Comparison of ENCODE assay signal across 18 cellular contexts in the genomic region with DNA sequence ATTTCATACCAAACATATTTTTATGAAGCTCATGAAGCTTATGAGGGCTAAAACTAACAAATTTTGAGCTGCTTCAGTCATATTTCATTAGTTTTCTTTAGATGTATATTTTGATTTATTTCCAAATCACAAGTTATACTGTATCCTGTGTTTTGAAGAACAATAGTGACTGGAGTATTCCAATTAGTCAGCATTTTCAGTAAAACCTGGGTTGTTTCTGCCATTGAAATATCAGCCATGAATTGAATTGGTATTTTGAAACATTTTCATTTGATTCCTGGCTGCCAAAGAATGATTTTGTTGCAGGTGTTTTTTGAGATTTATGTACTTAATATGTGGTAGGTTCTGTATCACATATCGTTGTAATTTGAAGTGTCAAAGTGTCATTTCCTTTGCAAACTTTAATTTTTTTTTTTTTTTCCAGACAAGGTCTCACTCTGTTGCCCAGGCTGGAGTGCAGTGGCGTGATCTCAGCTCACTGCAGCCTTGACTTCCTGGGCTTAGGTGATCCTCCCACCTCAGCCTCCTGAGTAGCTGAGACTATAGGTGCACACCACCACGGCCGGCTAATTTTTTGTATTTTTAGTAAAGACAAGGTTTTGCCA.
"Had no signal": no experiment of that assay in that cellular context is flagged by ENCODE, and none has a peak within 500 bp of the region (broad histone marks: within the 10 kb centered on the region; RNA-seq: fewer than 3 reads in every experiment).

No MANE protein-coding gene starts in this region.

- H3K4me1 ChIP-seq: ascending aorta, colonic mucosa had no signal

- H3K27me3 Mint-ChIP-seq: activated naive CD4-positive, alpha-beta T cell treated with anti-CD3 and anti-CD28 coated beads, Interleukin-2, amount 10 ng/mL, durations not matched to agents 7 days and 5 days; activated naive CD8-positive, alpha-beta T cell treated with anti-CD3 and anti-CD28 coated beads, Interleukin-2, amount 50 U/mL, for 24 hours; central memory CD8-positive, alpha-beta T cell; naive thymus-derived CD8-positive, alpha-beta T cell had no signal

- H3K9me3 Mint-ChIP-seq: activated naive CD4-positive, alpha-beta T cell treated with anti-CD3 and anti-CD28 coated beads, Interleukin-2, amount 10 ng/mL, durations not matched to agents 7 days and 5 days; T-helper 2 cell treated with Interferon-gamma antibody and Interleukin-4, amounts not matched to agents 5 μg/mL and 100 μg/mL, for 36 hours had no signal

- H3K27ac Mint-ChIP-seq: activated naive CD4-positive, alpha-beta T cell treated with anti-CD3 and anti-CD28 coated beads, Interleukin-2, amount 10 ng/mL, durations not matched to agents 7 days and 5 days; activated naive CD8-positive, alpha-beta T cell treated with anti-CD3 and anti-CD28 coated beads, Interleukin-2, amount 50 U/mL, for 24 hours; naive thymus-derived CD8-positive, alpha-beta T cell; T-helper 2 cell treated with Interferon-gamma antibody and Interleukin-4, amounts not matched to agents 5 μg/mL and 100 μg/mL, for 36 hours had no signal

- ATAC-seq: activated naive CD8-positive, alpha-beta T cell treated with anti-CD3 and anti-CD28 coated beads, Interleukin-2, amount 50 U/mL, for 24 hours; activated T-cell treated with anti-CD3 and anti-CD28 coated beads, Interleukin-2, amount 50 U/mL, for 4 hours; gastroesophageal sphincter; heart left ventricle; naive thymus-derived CD8-positive, alpha-beta T cell had no signal

- H3K4me3 ChIP-seq: ascending aorta, colonic mucosa, gastroesophageal sphincter, heart left ventricle had no signal

- H3K27ac ChIP-seq: ascending aorta, colonic mucosa, gastroesophageal sphincter, neutrophil had no signal

- H3K36me3 Mint-ChIP-seq: activated naive CD4-positive, alpha-beta T cell treated with anti-CD3 and anti-CD28 coated beads, Interleukin-2, amount 10 ng/mL, durations not matched to agents 7 days and 5 days had no signal

- H3K27me3 ChIP-seq: ascending aorta, colonic mucosa, gastroesophageal sphincter, heart left ventricle, neutrophil had no signal

- H3K9me3 ChIP-seq: colonic mucosa, neutrophil had no signal

- H3K36me3 ChIP-seq: ascending aorta, colonic mucosa, heart left ventricle, neutrophil had no signal

- DNase-seq: activated CD4-positive, alpha-beta T cell treated with anti-CD3 and anti-CD28 coated beads, Interleukin-2, amount 50 U/mL, for 1 hour; activated CD4-positive, CD25-positive, alpha-beta regulatory T cell treated with anti-CD3 and anti-CD28 coated beads, Interleukin-2, amount 50 U/mL, for 72 hours; activated CD8-positive, alpha-beta memory T cell treated with anti-CD3 and anti-CD28 coated beads, Interleukin-2, amount 50 U/mL, for 4 hours; activated naive CD4-positive, alpha-beta T cell treated with anti-CD3 and anti-CD28 coated beads, Interleukin-2, amount 10 ng/mL, durations not matched to agents 7 days and 5 days; activated naive CD8-positive, alpha-beta T cell treated with anti-CD3 and anti-CD28 coated beads, Interleukin-2, amount 50 U/mL, for 24 hours; activated T-cell treated with anti-CD3 and anti-CD28 coated beads, Interleukin-2, amount 50 U/mL, for 4 hours; colonic mucosa; heart left ventricle; naive thymus-derived CD8-positive, alpha-beta T cell; stimulated activated CD4-positive, alpha-beta T cell treated with anti-CD3 and anti-CD28 coated beads, Interleukin-12 subunit alpha, Interleukin-12 subunit beta, amount 100 ng/mL, for 4 hours; stimulated activated CD4-positive, alpha-beta T cell treated with anti-CD3 and anti-CD28 coated beads, Interleukin-1b, Interleukin-23, amount 100 ng/mL, for 48 hours; stimulated activated CD8-positive, alpha-beta memory T cell treated with anti-CD3 and anti-CD28 coated beads, Interleukin-4, amount 100 ng/mL, for 48 hours; stimulated activated naive CD4-positive, alpha-beta T cell had no signal

- H3K4me3 Mint-ChIP-seq: activated naive CD4-positive, alpha-beta T cell treated with anti-CD3 and anti-CD28 coated beads, Interleukin-2, amount 10 ng/mL, durations not matched to agents 7 days and 5 days; activated naive CD8-positive, alpha-beta T cell treated with anti-CD3 and anti-CD28 coated beads, Interleukin-2, amount 50 U/mL, for 24 hours; activated T-cell treated with anti-CD3 and anti-CD28 coated beads, Interleukin-2, amount 50 U/mL, for 4 hours; central memory CD8-positive, alpha-beta T cell; naive thymus-derived CD8-positive, alpha-beta T cell; T-helper 2 cell treated with Interferon-gamma antibody and Interleukin-4, amounts not matched to agents 5 μg/mL and 100 μg/mL, for 36 hours had no signal
